ENCODE assay signal across 1 cellular context in the genomic region with DNA sequence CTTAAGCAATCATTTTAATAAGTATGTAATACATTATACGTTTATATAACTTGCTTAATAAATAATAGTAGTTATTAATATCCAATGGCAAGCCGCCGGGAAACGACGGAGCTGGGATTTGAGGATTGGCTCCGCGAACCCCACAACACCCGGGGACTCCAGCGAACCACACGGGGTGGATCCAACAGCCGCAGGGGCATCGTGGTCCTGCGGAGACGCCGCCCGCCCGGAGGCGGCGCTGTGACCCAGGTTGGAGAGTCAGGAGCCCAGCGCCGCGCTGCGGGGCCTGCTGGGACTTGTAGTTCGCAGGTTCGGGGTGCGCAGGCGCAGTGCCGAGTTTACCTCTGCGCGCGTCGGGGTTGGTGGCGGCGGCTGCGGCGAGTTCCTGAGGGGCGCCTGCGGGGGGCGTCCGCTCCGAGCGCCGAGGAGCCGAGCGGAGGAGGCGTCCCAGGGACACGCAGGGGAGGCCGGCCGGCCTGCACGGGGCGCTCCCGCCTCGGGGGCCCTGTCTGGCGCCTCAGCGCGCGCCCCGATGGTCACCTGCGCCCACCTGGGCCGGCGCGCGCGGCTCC.
TF ChIP-seq lines count a peak whose summit lies in the region.

TSS of gene ZNF554 (plus strand) at position 329 of the 572 bp plus-strand sequence. CDS start at position 533, 204 bp downstream.

TF ChIP-seq in HepG2, 621 proteins besides CTCF, POLR2A, EP300 and RAD21 (continued from another document and continues in another):
- TF ChIP-seq FOXM1 (CRISPR knock-in tag; IDR thresholded peaks at IDR 0.05) = no peak
- TF ChIP-seq ZBTB49 (CRISPR knock-in tag; IDR thresholded peaks at IDR 0.05; ENCODE audit: borderline replicate concordance) = no peak
- TF ChIP-seq, protein P1, sequence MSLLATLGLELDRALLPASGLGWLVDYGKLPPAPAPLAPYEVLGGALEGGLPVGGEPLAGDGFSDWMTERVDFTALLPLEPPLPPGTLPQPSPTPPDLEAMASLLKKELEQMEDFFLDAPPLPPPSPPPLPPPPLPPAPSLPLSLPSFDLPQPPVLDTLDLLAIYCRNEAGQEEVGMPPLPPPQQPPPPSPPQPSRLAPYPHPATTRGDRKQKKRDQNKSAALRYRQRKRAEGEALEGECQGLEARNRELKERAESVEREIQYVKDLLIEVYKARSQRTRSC (CRISPR knock-in tag; IDR thresholded peaks at IDR 0.05; ENCODE audit: low read depth) = no peak
- peak; percentile 50; the same call in 1 of the 2 replicates for TF ChIP-seq ZHX1 (CRISPR knock-in tag; IDR thresholded peaks at IDR 0.05; ENCODE audit: low read depth)
- no peak for TF ChIP-seq SMYD3 (CRISPR knock-in tag; IDR thresholded peaks at IDR 0.05)
- TF ChIP-seq CENPT (CRISPR knock-in tag; IDR thresholded peaks at IDR 0.05; ENCODE audit: low read depth) = no peak
- TF ChIP-seq ZKSCAN8 (CRISPR knock-in tag; IDR thresholded peaks at IDR 0.05; ENCODE audit: borderline replicate concordance) = no peak
- TF ChIP-seq KDM2A (CRISPR knock-in tag; IDR thresholded peaks at IDR 0.05; ENCODE audit: borderline replicate concordance, low read depth) = peak; percentile 94
- no peak; the same call in 1 of the 2 replicates for TF ChIP-seq ATF7-NPFF (CRISPR knock-in tag; IDR thresholded peaks at IDR 0.05; ENCODE audit: low read depth)
- TF ChIP-seq MAZ (IDR thresholded peaks at IDR 0.05; ENCODE audit: borderline replicate concordance, low read depth, low read length) = peak; percentile 61; the same call in 1 of the 2 replicates
- peak; percentile 64; the same call in 1 of the 2 replicates for TF ChIP-seq MAZ (CRISPR knock-in tag; IDR thresholded peaks at IDR 0.05; ENCODE audit: low read depth)
- TF ChIP-seq ZNF235 (CRISPR knock-in tag; IDR thresholded peaks at IDR 0.05; ENCODE audit: borderline replicate concordance) = peak; percentile 52; the same call in 1 of the 2 replicates
- no peak for TF ChIP-seq ZNF432 (CRISPR knock-in tag; IDR thresholded peaks at IDR 0.05; ENCODE audit: borderline replicate concordance)
- TF ChIP-seq ELF1 (CRISPR knock-in tag; IDR thresholded peaks at IDR 0.05) = peak; percentile 77
- no peak for TF ChIP-seq ZNF652 (CRISPR knock-in tag; IDR thresholded peaks at IDR 0.05; ENCODE audit: borderline replicate concordance, low read depth)
- no peak for TF ChIP-seq NFRKB (IDR thresholded peaks at IDR 0.05)
- TF ChIP-seq, protein P2, sequence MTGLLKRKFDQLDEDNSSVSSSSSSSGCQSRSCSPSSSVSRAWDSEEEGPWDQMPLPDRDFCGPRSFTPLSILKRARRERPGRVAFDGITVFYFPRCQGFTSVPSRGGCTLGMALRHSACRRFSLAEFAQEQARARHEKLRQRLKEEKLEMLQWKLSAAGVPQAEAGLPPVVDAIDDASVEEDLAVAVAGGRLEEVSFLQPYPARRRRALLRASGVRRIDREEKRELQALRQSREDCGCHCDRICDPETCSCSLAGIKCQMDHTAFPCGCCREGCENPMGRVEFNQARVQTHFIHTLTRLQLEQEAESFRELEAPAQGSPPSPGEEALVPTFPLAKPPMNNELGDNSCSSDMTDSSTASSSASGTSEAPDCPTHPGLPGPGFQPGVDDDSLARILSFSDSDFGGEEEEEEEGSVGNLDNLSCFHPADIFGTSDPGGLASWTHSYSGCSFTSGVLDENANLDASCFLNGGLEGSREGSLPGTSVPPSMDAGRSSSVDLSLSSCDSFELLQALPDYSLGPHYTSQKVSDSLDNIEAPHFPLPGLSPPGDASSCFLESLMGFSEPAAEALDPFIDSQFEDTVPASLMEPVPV (CRISPR knock-in tag; IDR thresholded peaks at IDR 0.05) = no peak
- TF ChIP-seq ZKSCAN5 (CRISPR knock-in tag; IDR thresholded peaks at IDR 0.05) = no peak
- TF ChIP-seq NFAT5 (CRISPR knock-in tag; IDR thresholded peaks at IDR 0.05) = no peak
- 0 out of 2 replicates have a peak, but pooled peaks have one; percentile 20 for TF ChIP-seq ZNF264 (CRISPR knock-in tag; IDR thresholded peaks at IDR 0.05)
- peak; percentile 96 for TF ChIP-seq IRF2 (CRISPR knock-in tag; IDR thresholded peaks at IDR 0.05)
- peak; percentile 87; the same call in 1 of the 2 replicates for TF ChIP-seq IKZF5 (CRISPR knock-in tag; IDR thresholded peaks at IDR 0.05)
- TF ChIP-seq NBN (conservative IDR thresholded peaks at IDR 0.05) = no peak
- no peak for TF ChIP-seq ZNF781 (CRISPR knock-in tag; IDR thresholded peaks at IDR 0.05; ENCODE audit: borderline replicate concordance, not compliant biosample characterization)
- peak; percentile 49; the same call in 1 of the 2 replicates for TF ChIP-seq DRAP1 (CRISPR knock-in tag; IDR thresholded peaks at IDR 0.05)
- no peak for TF ChIP-seq CENPX (CRISPR knock-in tag; IDR thresholded peaks at IDR 0.05)
- TF ChIP-seq PCBP1 (IDR thresholded peaks at IDR 0.05; ENCODE audit: borderline replicate concordance, low read depth, low read length) = 0 out of 2 replicates have a peak, but pooled peaks have one; percentile 27
- peak; percentile 86; the same call in 1 of the 2 replicates for TF ChIP-seq YEATS2 (CRISPR knock-in tag; IDR thresholded peaks at IDR 0.05; ENCODE audit: borderline replicate concordance)
- TF ChIP-seq ZNF747 (CRISPR knock-in tag; IDR thresholded peaks at IDR 0.05; ENCODE audit: borderline replicate concordance) = peak; percentile 54; the same call in 1 of the 2 replicates
- TF ChIP-seq SP5 (CRISPR knock-in tag; IDR thresholded peaks at IDR 0.05; ENCODE audit: borderline replicate concordance, low read depth) = no peak; the same call in 1 of the 2 replicates
- TF ChIP-seq, protein P3, sequence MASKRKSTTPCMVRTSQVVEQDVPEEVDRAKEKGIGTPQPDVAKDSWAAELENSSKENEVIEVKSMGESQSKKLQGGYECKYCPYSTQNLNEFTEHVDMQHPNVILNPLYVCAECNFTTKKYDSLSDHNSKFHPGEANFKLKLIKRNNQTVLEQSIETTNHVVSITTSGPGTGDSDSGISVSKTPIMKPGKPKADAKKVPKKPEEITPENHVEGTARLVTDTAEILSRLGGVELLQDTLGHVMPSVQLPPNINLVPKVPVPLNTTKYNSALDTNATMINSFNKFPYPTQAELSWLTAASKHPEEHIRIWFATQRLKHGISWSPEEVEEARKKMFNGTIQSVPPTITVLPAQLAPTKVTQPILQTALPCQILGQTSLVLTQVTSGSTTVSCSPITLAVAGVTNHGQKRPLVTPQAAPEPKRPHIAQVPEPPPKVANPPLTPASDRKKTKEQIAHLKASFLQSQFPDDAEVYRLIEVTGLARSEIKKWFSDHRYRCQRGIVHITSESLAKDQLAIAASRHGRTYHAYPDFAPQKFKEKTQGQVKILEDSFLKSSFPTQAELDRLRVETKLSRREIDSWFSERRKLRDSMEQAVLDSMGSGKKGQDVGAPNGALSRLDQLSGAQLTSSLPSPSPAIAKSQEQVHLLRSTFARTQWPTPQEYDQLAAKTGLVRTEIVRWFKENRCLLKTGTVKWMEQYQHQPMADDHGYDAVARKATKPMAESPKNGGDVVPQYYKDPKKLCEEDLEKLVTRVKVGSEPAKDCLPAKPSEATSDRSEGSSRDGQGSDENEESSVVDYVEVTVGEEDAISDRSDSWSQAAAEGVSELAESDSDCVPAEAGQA (IDR thresholded peaks at IDR 0.05; ENCODE audit: low read depth) = no peak
- TF ChIP-seq, protein P3 (CRISPR knock-in tag; IDR thresholded peaks at IDR 0.05; ENCODE audit: borderline replicate concordance) = no peak; the same call in 1 of the 2 replicates
